In the genomic region with DNA sequence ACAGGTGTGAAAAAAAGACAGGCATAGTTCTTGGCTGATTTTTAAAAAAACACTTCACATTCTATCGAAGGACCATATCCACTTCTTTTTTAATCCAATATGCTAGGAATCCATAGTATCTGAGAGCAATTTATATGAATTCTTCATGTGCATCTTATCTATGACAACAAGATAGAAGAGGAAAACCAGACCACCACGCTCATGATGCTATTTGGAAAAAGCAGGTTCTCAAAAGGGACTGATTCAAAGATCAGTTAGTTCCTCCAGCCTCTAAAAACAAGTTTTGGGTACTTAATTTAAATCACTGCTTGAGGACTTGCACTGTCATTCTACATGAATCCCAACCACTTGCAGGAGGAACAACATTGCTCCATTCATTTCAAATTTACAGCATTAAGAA, we compare ENCODE assay signal across 20 cellular contexts. TPM values are rescaled to one million over a fixed set of nuclear protein-coding genes. Genes with fewer than 3 reads are reported as not detected.
A peak's percentile ranks its signal among the peaks of the same experiment; 100 is the strongest.
DNase-seq lines count a peak whose midpoint lies in the region; ATAC-seq, FAIRE-seq and TF ChIP-seq lines count a peak whose summit lies in the region.
"Had no signal": no experiment of that assay in that cellular context is flagged by ENCODE, and none has a peak within 500 bp of the region (broad histone marks: within the 10 kb centered on the region; RNA-seq: fewer than 3 reads in every experiment).

No MANE protein-coding gene starts in this region.

- peak overlapping the region; percentile 53 for H3K4me2 ChIP-seq in OCI-LY3 (ENCODE audit: low read length)
- H3K4me2 ChIP-seq in H1 (ENCODE audit: insufficient read depth in 1 of 2, low read depth in 2 of 2, low read length in 2 of 2) = no peak overlapping the region

- no peak for ATAC-seq in GM18519 (IDR thresholded peaks at IDR 0.05; ENCODE audit: low FRiP score, unreplicated experiment)
- ATAC-seq: activated CD4-positive, alpha-beta T cell treated with anti-CD3 and anti-CD28 coated beads for 36 hours; naive thymus-derived CD8-positive, alpha-beta T cell had no signal

- no peak overlapping the region for H2BK20ac ChIP-seq in H1 (ENCODE audit: low read length)

- H2BK15ac ChIP-seq in H1 (ENCODE audit: low read length) = no peak overlapping the region

- no peaks in the 10 kb centered on the region for H3K36me3 Mint-ChIP-seq in endodermal cell (ENCODE audit: low read depth)
- H3K36me3 Mint-ChIP-seq: naive thymus-derived CD8-positive, alpha-beta T cell had no signal

- FAIRE-seq in H1 (lab: Jason Lieb, UNC) = no peak
- FAIRE-seq: HTR-8/SVneo had no signal

- CTCF ChIA-PET in H1 (lab: Charles Lee; ENCODE audit: partially characterized antibody) = interaction anchor here (1.2 kb wide), 1 partner anchor 48 kb away, joined by 5 read pairs; no protein-coding TSS in a partner anchor

- no peak overlapping the region for H4K5ac ChIP-seq in H1 (ENCODE audit: insufficient read length, low read depth, low read length)

- H3K23me2 ChIP-seq in H1 (ENCODE audit: low read depth, low read length) = peaks cover 2% of the 10 kb centered on the region; the same call in 1 of the 2 replicates

- H3K27me3 ChIP-seq in GM06990 (replicated peaks; ENCODE audit: control insufficient read depth, insufficient read depth, low read length) (no peaks in the 10 kb centered on the region), OCI-LY3 (ENCODE audit: low read depth, low read length) (no peaks in the 10 kb centered on the region), H1 (replicated peaks in 1 of 4; ENCODE audit: control insufficient read depth in 3 of 4, extremely low read depth in 1 of 4, insufficient read depth in 3 of 4, low read length in 3 of 4) (no peaks in the 10 kb centered on the region), skeletal muscle tissue (ENCODE audit: control insufficient read depth in 3 of 3, insufficient read depth in 3 of 3, low read length in 3 of 3) (no peaks in the 10 kb centered on the region), endodermal cell (ENCODE audit: control insufficient read depth, insufficient read depth, low read length, poor library complexity, severe bottlenecking) (peaks cover 8% of the 10 kb centered on the region)

- H3K27ac Mint-ChIP-seq in endodermal cell = no peak overlapping the region
- H3K27ac Mint-ChIP-seq: activated CD4-positive, alpha-beta T cell treated with anti-CD3 and anti-CD28 coated beads for 36 hours; naive thymus-derived CD8-positive, alpha-beta T cell; stimulated activated naive CD8-positive, alpha-beta T cell treated with anti-CD3 and anti-CD28 coated beads, Interleukin-15, Interleukin-2, amounts not matched to agents 100 ng/mL and 50 ng/mL, for 24 hours had no signal

- H3K18ac ChIP-seq in H1 (ENCODE audit: extremely low read depth, low read length) = no peak overlapping the region

- no peaks in the 10 kb centered on the region for H3K9me3 Mint-ChIP-seq in endodermal cell
- H3K9me3 Mint-ChIP-seq: naive thymus-derived CD8-positive, alpha-beta T cell; stimulated activated naive CD8-positive, alpha-beta T cell treated with anti-CD3 and anti-CD28 coated beads, Interleukin-15, Interleukin-2, amounts not matched to agents 100 ng/mL and 50 ng/mL, for 24 hours had no signal

- TF ChIP-seq CTCF in GM06990 (IDR thresholded peaks at IDR 0.05; ENCODE audit: insufficient read depth, low read length, poor library complexity, severe bottlenecking) = no peak
- TF ChIP-seq CTCF in OCI-LY3 (IDR thresholded peaks at IDR 0.05; ENCODE audit: low read depth, low read length) = no peak
- no peak for TF ChIP-seq CTCF in H1 (IDR thresholded peaks at IDR 0.05; ENCODE audit: control extremely low read depth in 1 of 3, insufficient read depth in 1 of 3, low read depth in 1 of 3, low read length in 3 of 3)
- no peak for TF ChIP-seq CTCF in endodermal cell (conservative IDR thresholded peaks at IDR 0.05)

- H3K9me3 ChIP-seq in OCI-LY3 (ENCODE audit: insufficient read depth, low read length) (no peaks in the 10 kb centered on the region), H1 (ENCODE audit: insufficient read depth in 2 of 2, low read depth in 1 of 2, low read length in 1 of 2) (no peaks in the 10 kb centered on the region), skeletal muscle tissue (ENCODE audit: control insufficient read depth in 3 of 3, low read length in 3 of 3) (no peaks in the 10 kb centered on the region), endodermal cell (ENCODE audit: control insufficient read depth, low read length) (no peaks in the 10 kb centered on the region)
- H3K9me3 ChIP-seq: Caco-2, prostate gland had no signal

- H3K23ac ChIP-seq in H1 (ENCODE audit: insufficient read length) = no peak overlapping the region

- no peak overlapping the region for H3K4ac ChIP-seq in H1 (replicated peaks; ENCODE audit: insufficient read length, low read depth, low read length)

- TF ChIP-seq EP300 in H1 (IDR thresholded peaks at IDR 0.05; ENCODE audit: borderline replicate concordance in 1 of 2, low read depth in 2 of 2, low read length in 2 of 2) = no peak

- POLR2A ChIA-PET in H1 (lab: Charles Lee; ENCODE audit: partially characterized antibody) = no interaction called here

- H3K4me1 ChIP-seq in OCI-LY3 (ENCODE audit: low read length) = peaks cover 57% of the 10 kb centered on the region
- H3K4me1 ChIP-seq in H1 (replicated peaks in 1 of 4; ENCODE audit: control insufficient read depth in 3 of 4, insufficient read depth in 4 of 4, low read length in 3 of 4) = no peaks in the 10 kb centered on the region
- peaks cover 0 to 22% (median 4%) of the 10 kb centered on the region in 3 donors for H3K4me1 ChIP-seq in skeletal muscle tissue (ENCODE audit: control insufficient read depth in 3 of 3, insufficient read depth in 3 of 3, low read length in 3 of 3)
- no peaks in the 10 kb centered on the region for H3K4me1 ChIP-seq in endodermal cell (ENCODE audit: control insufficient read depth, insufficient read depth, low read length)
- H3K4me1 ChIP-seq: prostate gland had no signal

- TF ChIP-seq RAD21 in H1 (IDR thresholded peaks at IDR 0.05 in 1 of 2, conservative IDR thresholded peaks at IDR 0.05 in 1 of 2; ENCODE audit: low read depth in 2 of 2, low read length in 2 of 2) = no peak

- 89% methylated on average over 2 of the region's 2 CpGs; no CpG with 5 or more reads in 1 of the 2 experiments for WGBS in H1 (ENCODE audit: extremely low coverage in 1 of 2, insufficient coverage in 1 of 2, insufficient read length in 1 of 2, insufficient replicate concordance in 2 of 2, low coverage in 1 of 2, low lambda C conversion rate in 2 of 2, missing lambda C conversion rate in 1 of 2), 2 experiments
- 88 to 92% methylated on average over 2 of the region's 2 CpGs for WGBS in endodermal cell (ENCODE audit: insufficient coverage in 1 of 2, insufficient read length in 1 of 2), 2 experiments

- no peaks in the 10 kb centered on the region for H3K79me1 ChIP-seq in H1 (ENCODE audit: low read depth, low read length)

- H3K27me3 Mint-ChIP-seq in endodermal cell (ENCODE audit: insufficient read depth) = peaks cover 10% of the 10 kb centered on the region

- H3K56ac ChIP-seq in H1 (replicated peaks; ENCODE audit: insufficient read length, low read depth, low read length) = no peak overlapping the region

- H3K36me3 ChIP-seq in GM06990 (ENCODE audit: control insufficient read depth, insufficient read depth, low read length) = no peaks in the 10 kb centered on the region; the same call in 1 of the 2 replicates
- H3K36me3 ChIP-seq in OCI-LY3 (replicated peaks; ENCODE audit: low read depth, low read length) = peaks cover 28% of the 10 kb centered on the region
- H3K36me3 ChIP-seq in H1 (ENCODE audit: control insufficient read depth in 2 of 4, insufficient read depth in 4 of 4, low read length in 3 of 4) = no peaks in the 10 kb centered on the region
- H3K36me3 ChIP-seq in skeletal muscle tissue (ENCODE audit: control insufficient read depth in 3 of 3, insufficient read depth in 3 of 3, low read length in 3 of 3) = peaks cover 0 to 5% (median 4%) of the 10 kb centered on the region in 3 donors
- H3K36me3 ChIP-seq in endodermal cell (ENCODE audit: control insufficient read depth, insufficient read depth, low read length) = no peaks in the 10 kb centered on the region
- H3K36me3 ChIP-seq: prostate gland had no signal

- no peak overlapping the region for H2BK12ac ChIP-seq in H1 (ENCODE audit: low read depth, low read length)

- TF ChIP-seq POLR2A in H1 (IDR thresholded peaks at IDR 0.05; ENCODE audit: control extremely low read depth in 1 of 2, low read depth in 2 of 2, low read length in 2 of 2) = no peak

- no peak overlapping the region for H2AK5ac ChIP-seq in H1 (ENCODE audit: low read depth, low read length)

- H3K4me3 Mint-ChIP-seq in endodermal cell = no peak overlapping the region
- H3K4me3 Mint-ChIP-seq: activated CD4-positive, alpha-beta T cell treated with anti-CD3 and anti-CD28 coated beads for 36 hours; naive thymus-derived CD8-positive, alpha-beta T cell; stimulated activated naive CD8-positive, alpha-beta T cell treated with anti-CD3 and anti-CD28 coated beads, Interleukin-15, Interleukin-2, amounts not matched to agents 100 ng/mL and 50 ng/mL, for 24 hours had no signal

- H2AFZ ChIP-seq in OCI-LY3 (ENCODE audit: low read depth, low read length) (no peak overlapping the region), H1 (ENCODE audit: low read length) (0 out of 2 replicates have a peak overlapping the region, but pooled peaks have one; percentile 31)

- H2BK5ac ChIP-seq in H1 (ENCODE audit: low read depth, low read length) = no peak overlapping the region

- H3K79me2 ChIP-seq in OCI-LY3 (ENCODE audit: low read length) = peaks cover 100% of the 10 kb centered on the region
- no peaks in the 10 kb centered on the region for H3K79me2 ChIP-seq in H1 (ENCODE audit: control insufficient read depth in 1 of 2, insufficient read depth in 2 of 2, low read length in 2 of 2)

- H3K4me3 ChIP-seq in GM06990 (replicated peaks; ENCODE audit: low read depth, low read length) = peak overlapping the region; percentile 93
- H3K4me3 ChIP-seq in OCI-LY3 (ENCODE audit: low read length) = 0 out of 2 replicates have a peak overlapping the region, but pooled peaks have one; percentile 24
- no peak overlapping the region for H3K4me3 ChIP-seq in H1 (ENCODE audit: extremely low read depth in 1 of 4, insufficient read depth in 2 of 4, low read depth in 3 of 4, low read length in 4 of 4)
- peak overlapping the region in 1 of 3 donors; percentile 26 for H3K4me3 ChIP-seq in skeletal muscle tissue (ENCODE audit: low read length in 3 of 3)
- H3K4me3 ChIP-seq in endodermal cell (ENCODE audit: low read length) = no peak overlapping the region
- H3K4me3 ChIP-seq: prostate gland had no signal

- H2BK120ac ChIP-seq in H1 (replicated peaks; ENCODE audit: low read depth, low read length) = no peak overlapping the region

- H3K9ac ChIP-seq in OCI-LY3 (ENCODE audit: low read length) = no peak overlapping the region
- no peak overlapping the region for H3K9ac ChIP-seq in H1 (replicated peaks in 1 of 4; ENCODE audit: extremely low read depth in 1 of 4, low read depth in 3 of 4, low read length in 3 of 4)
- no peak overlapping the region for H3K9ac ChIP-seq in skeletal muscle tissue (ENCODE audit: low read depth in 1 of 3, low read length in 3 of 3)
- H3K9ac ChIP-seq in endodermal cell (ENCODE audit: extremely low read depth, low read length, poor library complexity, severe bottlenecking) = no peak overlapping the region

- no peak overlapping the region for H4K8ac ChIP-seq in H1 (ENCODE audit: extremely low read depth, insufficient read depth, low read length)

- H4K20me1 ChIP-seq in OCI-LY3 (ENCODE audit: insufficient read depth, low read length) (peaks cover 74% of the 10 kb centered on the region), H1 (replicated peaks in 1 of 2; ENCODE audit: control insufficient read depth in 1 of 2, insufficient read depth in 2 of 2, low read length in 2 of 2) (no peaks in the 10 kb centered on the region)

- no peak overlapping the region for H3K14ac ChIP-seq in H1 (ENCODE audit: insufficient read length)

- H4K91ac ChIP-seq in H1 (replicated peaks; ENCODE audit: insufficient read length, low read length) = no peak overlapping the region

- DNase-seq in GM06990 (ENCODE audit: extremely low read depth, insufficient read length) = no peak
- no peak for DNase-seq in H1 (ENCODE audit: low read depth in 1 of 2, low spot score in 2 of 2)
- DNase-seq in endodermal cell = no peak
- DNase-seq in NCI-H2081 (lab: John Stamatoyannopoulos, UW) = no peak
- no peak for DNase-seq in NOMO-1 treated with dmso at 0.1 percent for 144 hours (lab: John Stamatoyannopoulos, UW; ENCODE audit: unreplicated experiment)
- DNase-seq: activated CD4-positive, alpha-beta T cell treated with anti-CD3 and anti-CD28 coated beads for 36 hours; activated naive CD4-positive, alpha-beta T cell; Caco-2; effector CD8-positive, alpha-beta T cell; naive thymus-derived CD8-positive, alpha-beta T cell; NCI-H146; NCI-H226; stimulated activated CD4-positive, alpha-beta T cell treated with anti-CD3 and anti-CD28 coated beads, Interleukin-15, amount 100 ng/mL, for 24 hours; T1000 had no signal

- H3K4me1 Mint-ChIP-seq in endodermal cell = peaks cover 7% of the 10 kb centered on the region
- H3K4me1 Mint-ChIP-seq: activated CD4-positive, alpha-beta T cell treated with anti-CD3 and anti-CD28 coated beads for 36 hours had no signal

- H3K27ac ChIP-seq in OCI-LY3 (ENCODE audit: low read length) (no peak overlapping the region), H1 (ENCODE audit: low read depth, low read length) (no peak overlapping the region), skeletal muscle tissue (ENCODE audit: low read depth, low read length) (peak overlapping the region; percentile 22), endodermal cell (ENCODE audit: low read depth, low read length) (no peak overlapping the region)

RNA-seq across cellular contexts. Expression of gene MEF2C, which starts 6.3 kb away (rescaled TPM):
- total RNA-seq in H1 (2021; fragmentation: NEBNext Ultra II Directional; extraction: Animal tissue kit (Norgen Biotek cat#: 25700)) = 0.99 and 1.4 TPM in 2 replicates
- polyA plus RNA-seq in H1 (2011; rRNA removed) = 0.59 and 0.75 TPM in 2 replicates
- 0.22 TPM for polyA plus RNA-seq in H1 (2011; cell fraction: cytosol; rRNA removed)
- 1.0 TPM for polyA plus RNA-seq in H1 (2011; cell fraction: nucleus; rRNA removed)
- 0.35 to 1.3 TPM (median 1.0 TPM) in 4 replicates for polyA plus RNA-seq in H1 (2012, experiment 1 of 2)
- polyA plus RNA-seq in H1 (2012, experiment 2 of 2) = not detected
- polyA plus RNA-seq in H1 (2013, experiment 1 of 2) = 1.1 TPM
- polyA plus RNA-seq in H1 (2013, experiment 2 of 2) = 0.87 TPM
- 1.4 and 2.0 TPM in 2 replicates for polyA minus RNA-seq in H1 (2011; rRNA and poly(A)+ RNA removed)
- polyA minus RNA-seq in H1 (2011; cell fraction: cytosol; rRNA and poly(A)+ RNA removed) = not detected
- 4.0 TPM for polyA minus RNA-seq in H1 (2011; cell fraction: nucleus; rRNA and poly(A)+ RNA removed)
- total RNA-seq in skeletal muscle tissue (464 TPM), endodermal cell (under 1 TPM; 0.64 to 0.86 TPM)
- 6.9 TPM for polyA plus RNA-seq in endodermal cell (2013, experiment 1 of 2)
- polyA plus RNA-seq in endodermal cell (2013, experiment 2 of 2) = 6.1 TPM

Comparison
In these comparisons a context has a peak if more than half of its experiments do, and no peak if none do; other contexts are left out.
1. H3K4me3 ChIP-seq: peak in GM06990 (single experiment) and OCI-LY3 (single experiment); none in H1 (0 of 4) and endodermal cell (single experiment).
2. RNA of gene MEF2C, which starts 6.3 kb away (total RNA-seq): 464 TPM in skeletal muscle tissue (single experiment); 0.99 to 1.4 TPM in H1 and 0.64 to 0.86 TPM in endodermal cell; every median in the first group is over 100 times any median in the second.